Comparison of ENCODE assay signal across 13 cellular contexts in genomic region chr2:43149482-43150107, GRCh38.
DNase-seq lines count a peak whose midpoint lies in the region; ATAC-seq and TF ChIP-seq lines count a peak whose summit lies in the region.
"Had no signal": no experiment of that assay in that cellular context is flagged by ENCODE, and none has a peak within 500 bp of the region (broad histone marks: within the 10 kb centered on the region; RNA-seq: fewer than 3 reads in every experiment).

No MANE protein-coding gene starts in this region.

- no peak overlapping the region for H3K9ac ChIP-seq in OCI-LY3 (ENCODE audit: low read length)

- H3K36me3 ChIP-seq in OCI-LY3 (replicated peaks; ENCODE audit: low read depth, low read length): no peaks in the 10 kb centered on the region
- H3K36me3 ChIP-seq: heart left ventricle had no signal

- H3K27me3 ChIP-seq in OCI-LY3 (ENCODE audit: low read depth, low read length): no peaks in the 10 kb centered on the region
- H3K27me3 ChIP-seq: heart left ventricle had no signal

- H3K4me3 Mint-ChIP-seq in brain: peak overlapping the region in 1 of 5 experiments; percentile 6
- H3K4me3 Mint-ChIP-seq: mesothelial cell of epicardium, type B pancreatic cell had no signal

- peaks cover 0 to 5% (median 0%) of the 10 kb centered on the region in 5 experiments for H3K9me3 Mint-ChIP-seq in brain
- H3K9me3 Mint-ChIP-seq: IgD-negative memory B cell, mesothelial cell of epicardium, type B pancreatic cell had no signal

- peak overlapping the region in 3 of 5 experiments; percentile 12 to 55 (median 40) for H3K27ac Mint-ChIP-seq in brain
- H3K27ac Mint-ChIP-seq: mesothelial cell of epicardium, type B pancreatic cell had no signal

- no peaks in the 10 kb centered on the region for H3K36me3 Mint-ChIP-seq in brain
- H3K36me3 Mint-ChIP-seq: IgD-negative memory B cell, mesothelial cell of epicardium, type B pancreatic cell had no signal

- H3K4me2 ChIP-seq in OCI-LY3 (ENCODE audit: low read length): peak overlapping the region; percentile 62

- peaks cover 39% of the 10 kb centered on the region for H3K4me1 ChIP-seq in OCI-LY3 (ENCODE audit: low read length)

- peak overlapping the region; percentile 32; the same call in 1 of the 2 replicates for H3K4me3 ChIP-seq in OCI-LY3 (ENCODE audit: low read length)
- H3K4me3 ChIP-seq: heart left ventricle had no signal

- no peaks in the 10 kb centered on the region for H3K79me2 ChIP-seq in OCI-LY3 (ENCODE audit: low read length)

- peak; percentile 37 to 44 for DNase-seq in activated CD4-positive, alpha-beta T cell treated with anti-CD3 and anti-CD28 coated beads for 4 hours
- no peak for DNase-seq in activated CD4-positive, alpha-beta T cell treated with anti-CD3 and anti-CD28 coated beads, Interleukin-2, amount 50 U/mL, for 1 hour
- peak; percentile 77 for DNase-seq in stimulated activated CD8-positive, alpha-beta memory T cell treated with anti-CD3 and anti-CD28 coated beads, Interleukin-4, amount 100 ng/mL, for 48 hours
- DNase-seq in NCI-H1417 treated with DMSO at 0.1 percent for 48 hours (lab: John Stamatoyannopoulos, UW): no peak
- DNase-seq: activated gamma-delta T cell, heart left ventricle had no signal

- no peaks in the 10 kb centered on the region for H4K20me1 ChIP-seq in OCI-LY3 (ENCODE audit: insufficient read depth, low read length)

- peaks cover 12% of the 10 kb centered on the region for H3K27me3 Mint-ChIP-seq in brain
- H3K27me3 Mint-ChIP-seq: IgD-negative memory B cell, type B pancreatic cell had no signal

- H3K4me1 Mint-ChIP-seq in brain: peaks cover 16% of the 10 kb centered on the region

- no peaks in the 10 kb centered on the region for H3K9me3 ChIP-seq in OCI-LY3 (ENCODE audit: insufficient read depth, low read length)
- H3K9me3 ChIP-seq: heart left ventricle had no signal

- H3K27ac ChIP-seq in OCI-LY3 (ENCODE audit: low read length): no peak overlapping the region
- H3K27ac ChIP-seq: heart left ventricle had no signal

- no peak for ATAC-seq in HG02759 (IDR thresholded peaks at IDR 0.05; ENCODE audit: unreplicated experiment)
- no peak for ATAC-seq in GM19397 (IDR thresholded peaks at IDR 0.05; ENCODE audit: unreplicated experiment)
- ATAC-seq: heart left ventricle had no signal

- TF ChIP-seq CTCF in OCI-LY3 (IDR thresholded peaks at IDR 0.05; ENCODE audit: low read depth, low read length) (no peak), brain (conservative IDR thresholded peaks at IDR 0.05) (no peak)

- H2AFZ ChIP-seq in OCI-LY3 (ENCODE audit: low read depth, low read length): peak overlapping the region; percentile 59

Comparison
In these comparisons a context has a peak if more than half of its experiments do, and no peak if none do; other contexts are left out.
1. DNase-seq: peak in activated CD4-positive, alpha-beta T cell treated with anti-CD3 and anti-CD28 coated beads for 4 hours (2 of 2) and stimulated activated CD8-positive, alpha-beta memory T cell treated with anti-CD3 and anti-CD28 coated beads, Interleukin-4, amount 100 ng/mL, for 48 hours (single experiment); none in activated CD4-positive, alpha-beta T cell treated with anti-CD3 and anti-CD28 coated beads, Interleukin-2, amount 50 U/mL, for 1 hour (single experiment) and NCI-H1417 treated with DMSO at 0.1 percent for 48 hours (single experiment).